In the genomic region with DNA sequence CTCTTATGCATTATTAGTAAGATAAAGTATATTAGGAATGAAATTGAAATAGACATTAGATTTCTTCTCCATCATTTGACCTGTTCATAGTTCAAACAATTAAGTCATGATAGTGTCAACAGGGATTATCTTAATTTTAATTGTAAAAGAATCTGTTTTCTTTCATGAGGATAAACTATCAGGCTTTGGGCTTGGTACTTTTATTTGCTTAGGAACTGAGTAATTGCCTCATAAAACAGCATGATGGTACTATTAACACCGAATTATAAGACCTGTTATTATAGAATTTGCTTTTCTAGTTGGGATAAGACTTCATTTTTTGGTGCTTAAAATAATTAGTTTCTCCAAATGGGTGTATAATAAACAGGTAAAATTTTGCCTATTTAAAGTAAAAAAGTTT, we compare ENCODE assay signal across 30 cellular contexts.
"Had no signal": no experiment of that assay in that cellular context is flagged by ENCODE, and none has a peak within 500 bp of the region (broad histone marks: within the 10 kb centered on the region; RNA-seq: fewer than 3 reads in every experiment).

No MANE protein-coding gene starts in this region.

- H3K9me3 ChIP-seq: adrenal gland, body of pancreas, breast epithelium had no signal

- ATAC-seq: activated CD8-positive, alpha-beta T cell treated with anti-CD3 and anti-CD28 coated beads for 36 hours; activated naive CD4-positive, alpha-beta T cell treated with anti-CD3 and anti-CD28 coated beads, Interleukin-2, amount 50 U/mL, for 72 hours; activated T-cell treated with anti-CD3 and anti-CD28 coated beads, Interleukin-2, amount 50 U/mL, for 4 hours; activated T-cell treated with anti-CD3 and anti-CD28 coated beads, Interleukin-2, amount 50 U/mL, for 72 hours; activated T-helper 17 cell treated with anti-CD3 and anti-CD28 coated beads, Interleukin-2, amount 50 U/mL, for 72 hours; body of pancreas had no signal

- H3K4me3 ChIP-seq: adrenal gland, body of pancreas, breast epithelium had no signal

- H3K36me3 ChIP-seq: breast epithelium had no signal

- H3K27ac ChIP-seq: adrenal gland, body of pancreas, brain microvascular endothelial cell, breast epithelium, VCaP had no signal

- DNase-seq: activated B cell treated with CpG ODN at 0.5 μM for 24 hours; activated CD4-positive, alpha-beta memory T cell treated with anti-CD3 and anti-CD28 coated beads for 36 hours; activated CD4-positive, alpha-beta T cell treated with anti-CD3 and anti-CD28 coated beads for 4 hours; activated CD4-positive, alpha-beta T cell treated with anti-CD3 and anti-CD28 coated beads, Interleukin-2, amount 50 U/mL, for 1 hour; activated CD4-positive, alpha-beta T cell treated with anti-CD3 and anti-CD28 coated beads, Interleukin-2, amount 50 U/mL, for 4 hours; activated CD4-positive, CD25-positive, alpha-beta regulatory T cell treated with anti-CD3 and anti-CD28 coated beads, Interleukin-2, amount 50 U/mL, for 72 hours; activated CD8-positive, alpha-beta memory T cell treated with anti-CD3 and anti-CD28 coated beads, Interleukin-2, amount 50 U/mL, for 4 hours; activated CD8-positive, alpha-beta T cell treated with anti-CD3 and anti-CD28 coated beads for 36 hours; activated effector memory CD4-positive, alpha-beta T cell treated with anti-CD3 and anti-CD28 coated beads, Interleukin-2, amount 50 U/mL, for 16 hours; activated gamma-delta T cell treated with Interleukin-2 at 50 U/mL for 16 hours; activated naive CD4-positive, alpha-beta T cell; activated naive CD4-positive, alpha-beta T cell treated with anti-CD3 and anti-CD28 coated beads for 36 hours; activated naive CD4-positive, alpha-beta T cell treated with anti-CD3 and anti-CD28 coated beads, Interleukin-2, amount 50 U/mL, for 16 hours; activated naive CD8-positive, alpha-beta T cell treated with anti-CD3 and anti-CD28 coated beads for 36 hours; activated T-cell treated with anti-CD3 and anti-CD28 coated beads for 4 hours; activated T-cell treated with anti-CD3 and anti-CD28 coated beads, Interleukin-2, amount 50 U/mL, for 1 hour; activated T-cell treated with anti-CD3 and anti-CD28 coated beads, Interleukin-2, amount 50 U/mL, for 4 hours; activated T-cell treated with anti-CD3 and anti-CD28 coated beads, Interleukin-2, amount 50 U/mL, for 72 hours; adrenal gland; amniotic stem cell; aorta; body of pancreas; brain microvascular endothelial cell; central memory CD4-positive, alpha-beta T cell; T-helper 2 cell; T-helper 9 cell had no signal

- H3K27me3 ChIP-seq: adrenal gland, body of pancreas, brain microvascular endothelial cell, breast epithelium had no signal

- H3K4me1 ChIP-seq: breast epithelium had no signal
